Comparison of ENCODE assay signal across 3 cellular contexts in genomic region chr14:77415403-77416030, GRCh38. TPM values are rescaled to one million over a fixed set of nuclear protein-coding genes. Genes with fewer than 3 reads are reported as not detected.
"Had no signal": no experiment of that assay in that cellular context is flagged by ENCODE, and none has a peak within 500 bp of the region (broad histone marks: within the 10 kb centered on the region; RNA-seq: fewer than 3 reads in every experiment).

No MANE protein-coding gene starts in this region.

RNA-seq across cellular contexts. Expression of gene NOXRED1, which starts 7.8 kb away (rescaled TPM):
- total RNA-seq: right atrium auricular region had no signal
- polyA plus RNA-seq: naive thymus-derived CD4-positive, alpha-beta T cell had no signal

RNA-seq across cellular contexts. Expression of gene SAMD15, which starts 38.3 kb away (rescaled TPM):
- total RNA-seq: skeletal muscle tissue had no signal
- polyA plus RNA-seq: naive thymus-derived CD4-positive, alpha-beta T cell had no signal
